ENCODE assay signal across 8 cellular contexts in genomic region chr17:7251330-7252175, GRCh38. TPM values are rescaled to one million over a fixed set of nuclear protein-coding genes. Genes with fewer than 3 reads are reported as not detected.
A peak's percentile ranks its signal among the peaks of the same experiment; 100 is the strongest.
DNase-seq lines count a peak whose midpoint lies in the region; ATAC-seq and TF ChIP-seq lines count a peak whose summit lies in the region.

TSS of gene CTDNEP1 (minus strand) at chr17:7251734. CDS start at chr17:7251296, 438 bp downstream.

- H3K27me3 Mint-ChIP-seq in central memory CD8-positive, alpha-beta T cell = no peaks in the 10 kb centered on the region

- no peaks in the 10 kb centered on the region; the same call in 1 of the 2 replicates for H3K9me3 ChIP-seq in AG04450 (ENCODE audit: control insufficient read depth, insufficient read depth, low read length)

- CTCF ChIA-PET in AG04450 (lab: Charles Lee) = interaction anchor here (0.9 kb wide), 1 partner anchor 9 kb away, joined by 6 read pairs; the partner anchor contains the start of gene GABARAP

- no peaks in the 10 kb centered on the region for H3K9me3 Mint-ChIP-seq in central memory CD8-positive, alpha-beta T cell

- ATAC-seq in GM19023 (IDR thresholded peaks at IDR 0.05; ENCODE audit: unreplicated experiment) (peak; percentile 84), HG03280 (IDR thresholded peaks at IDR 0.05; ENCODE audit: unreplicated experiment) (peak; percentile 84)
- peak; percentile 96 for ATAC-seq in central memory CD8-positive, alpha-beta T cell (replicated peaks; ENCODE audit: extremely low read depth, poor library complexity, severe bottlenecking)

- peak within 1 kb of the TSS; percentile 93 for H3K4me3 ChIP-seq in AG04450 (ENCODE audit: low read depth, low read length)

- DNase-seq in AG04450 (ENCODE audit: low read depth, low spot score) (peak; percentile 99), NCI-H345 treated with DMSO at 0.1 percent for 48 hours (lab: John Stamatoyannopoulos, UW; ENCODE audit: unreplicated experiment) (peak; percentile 88), inferior parietal cortex (ENCODE audit: extremely low spot score) (peak; percentile 99), smooth muscle cell of the brain vasculature (ENCODE audit: low read depth, low spot score) (peak; percentile 99)
- peak; percentile 96 to 99 (median 96) for DNase-seq in activated CD4-positive, CD25-positive, alpha-beta regulatory T cell (lab: John Stamatoyannopoulos, UW)
- peak; percentile 96 to 98 for DNase-seq in central memory CD8-positive, alpha-beta T cell (ENCODE audit: low spot score in 2 of 2)

- no peak for TF ChIP-seq CTCF in AG04450 (IDR thresholded peaks at IDR 0.05; ENCODE audit: low read depth, low read length)

- H3K4me3 Mint-ChIP-seq in central memory CD8-positive, alpha-beta T cell = peak within 1 kb of the TSS; percentile 93

- peaks cover 49% of the 10 kb centered on the region for H3K4me1 Mint-ChIP-seq in central memory CD8-positive, alpha-beta T cell

- peak within 1 kb of the TSS; percentile 93 for H3K27ac Mint-ChIP-seq in central memory CD8-positive, alpha-beta T cell (ENCODE audit: low read depth)

- POLR2A ChIA-PET in AG04450 (lab: Yijun Ruan, JAX) = interaction anchor here (0.6 to 1.6 kb wide), 4 partner anchors 9 to 61 kb away, joined by 3 to 18 read pairs (median 7); partner anchors contain the start of genes ACADVL, DLG4, DVL2 and GABARAP

- H3K27me3 ChIP-seq in AG04450 (ENCODE audit: control insufficient read depth, insufficient read depth, low read length) = no peaks in the 10 kb centered on the region

- H3K27ac ChIP-seq in AG04450 (ENCODE audit: low read depth, low read length) = peak within 1 kb of the TSS; percentile 100

- peaks cover 49% of the 10 kb centered on the region for H3K36me3 Mint-ChIP-seq in central memory CD8-positive, alpha-beta T cell (ENCODE audit: insufficient read depth)

RNA-seq across cellular contexts. Expression of gene CTDNEP1, which starts in this region (rescaled TPM):
- 115 and 151 TPM in 2 replicates for polyA plus RNA-seq in AG04450 (2011; rRNA removed)
- 144 and 171 TPM in 2 replicates for polyA minus RNA-seq in AG04450 (2011; rRNA and poly(A)+ RNA removed)

Comparison
In these comparisons a context has a peak if more than half of its experiments do, and no peak if none do; other contexts are left out.
1. Peak in every context shown above with its lines: DNase-seq, ATAC-seq, H3K4me3 ChIP-seq and H3K27ac ChIP-seq.